ENCODE assay signal across 10 cellular contexts in the genomic region with DNA sequence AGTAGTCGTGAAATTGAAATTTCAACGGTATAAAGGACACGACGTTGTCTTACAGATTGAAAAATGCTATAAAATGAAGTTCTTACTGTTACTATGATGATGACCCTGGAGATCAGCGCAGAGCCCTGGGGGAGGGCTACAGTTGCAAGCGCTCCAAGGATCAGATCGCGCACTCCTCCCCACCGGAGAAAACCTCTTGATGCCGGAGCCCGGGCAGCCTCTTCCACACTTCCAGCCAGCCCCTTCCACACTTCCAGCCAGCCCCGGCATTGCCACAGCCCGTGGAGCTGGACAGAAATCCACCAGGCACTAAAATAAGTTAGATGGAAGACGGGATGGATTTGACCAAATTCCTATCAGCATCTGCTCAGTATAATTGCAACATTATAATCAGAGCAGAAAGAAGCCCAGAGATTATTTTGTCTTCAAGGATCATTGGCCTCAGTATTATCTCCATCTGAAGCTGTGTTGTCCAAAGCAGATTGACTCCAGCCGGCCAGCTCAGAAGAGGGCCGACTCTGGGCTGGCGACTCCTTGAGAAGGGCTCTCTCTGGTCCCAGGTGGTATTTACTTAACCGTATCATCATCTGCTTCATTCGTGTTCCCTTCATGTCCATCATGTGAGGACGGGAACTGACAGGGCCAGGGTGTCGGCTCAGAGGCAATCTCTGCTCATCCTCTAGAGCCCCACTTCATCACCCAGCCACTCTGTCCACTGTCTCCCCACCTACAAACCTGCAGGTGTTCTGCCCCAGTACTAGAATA. TPM values are rescaled to one million over a fixed set of nuclear protein-coding genes. Genes with fewer than 3 reads are reported as not detected.
DNase-seq lines count a peak whose midpoint lies in the region; ATAC-seq, FAIRE-seq and TF ChIP-seq lines count a peak whose summit lies in the region.
"Had no signal": no experiment of that assay in that cellular context is flagged by ENCODE, and none has a peak within 500 bp of the region (broad histone marks: within the 10 kb centered on the region; RNA-seq: fewer than 3 reads in every experiment).

No MANE protein-coding gene starts in this region.

- no peaks in the 10 kb centered on the region for H3K36me3 Mint-ChIP-seq in activated T-cell treated with anti-CD3 and anti-CD28 coated beads, Interleukin-2, amount 50 U/mL, for 24 hours (ENCODE audit: low read depth)
- H3K36me3 Mint-ChIP-seq in activated naive CD8-positive, alpha-beta T cell treated with anti-CD3 and anti-CD28 coated beads for 36 hours: no peaks in the 10 kb centered on the region

- H3K4me1 ChIP-seq in keratinocyte (ENCODE audit: control insufficient read depth, extremely low read depth, insufficient read depth, low read length): peaks cover 39% of the 10 kb centered on the region

- peak overlapping the region; percentile 88 for H3K9ac ChIP-seq in keratinocyte (ENCODE audit: control insufficient read depth, extremely low read depth, insufficient read depth, low read length)

- H3K27me3 ChIP-seq in keratinocyte (ENCODE audit: control insufficient read depth, extremely low read depth, insufficient read depth, low read length): no peaks in the 10 kb centered on the region

- no peaks in the 10 kb centered on the region for H3K9me3 ChIP-seq in keratinocyte (ENCODE audit: control insufficient read depth, low read depth, low read length)

- no peaks in the 10 kb centered on the region for H3K9me1 ChIP-seq in keratinocyte (ENCODE audit: control insufficient read depth, extremely low read depth, insufficient read depth, low read length)

- H2AFZ ChIP-seq in keratinocyte (ENCODE audit: control insufficient read depth, low read length): peak overlapping the region; percentile 96

- TF ChIP-seq CTCF in keratinocyte (optimal IDR thresholded peaks at IDR 0.05 in 1 of 3, IDR thresholded peaks at IDR 0.05 in 1 of 3, conservative IDR thresholded peaks at IDR 0.05 in 1 of 3; ENCODE audit: extremely low read depth in 1 of 3, insufficient read depth in 2 of 3, low read length in 3 of 3): no peak

- dilution Hi-C loops in keratinocyte (cut with MboI; ENCODE audit: extremely low pct_ligation_motif_present, low sequenced_read_pairs): no loop called here

- H3K27ac Mint-ChIP-seq in activated T-cell treated with anti-CD3 and anti-CD28 coated beads, Interleukin-2, amount 50 U/mL, for 24 hours: no peak overlapping the region
- no peak overlapping the region for H3K27ac Mint-ChIP-seq in activated naive CD8-positive, alpha-beta T cell treated with anti-CD3 and anti-CD28 coated beads for 36 hours

- H3K27ac ChIP-seq in keratinocyte (ENCODE audit: control insufficient read depth, insufficient read depth, low read length) (no peak overlapping the region), temporal lobe (ENCODE audit: low read depth, low read length) (peak overlapping the region; percentile 86)

- H3K4me1 Mint-ChIP-seq in activated T-cell treated with anti-CD3 and anti-CD28 coated beads, Interleukin-2, amount 50 U/mL, for 24 hours (ENCODE audit: low read depth): peaks cover 14% of the 10 kb centered on the region
- H3K4me1 Mint-ChIP-seq in activated naive CD8-positive, alpha-beta T cell treated with anti-CD3 and anti-CD28 coated beads for 36 hours: peaks cover 13% of the 10 kb centered on the region

- peak overlapping the region; percentile 99 for H3K4me2 ChIP-seq in keratinocyte (ENCODE audit: control insufficient read depth, extremely low read depth, insufficient read depth, low read depth, low read length)

- H3K36me3 ChIP-seq in keratinocyte (ENCODE audit: control insufficient read depth in 2 of 2, extremely low read depth in 1 of 2, insufficient read depth in 2 of 2, low read length in 2 of 2): peaks cover 0 to 3% of the 10 kb centered on the region in 2 experiments

- peaks cover 49% of the 10 kb centered on the region for H3K27me3 Mint-ChIP-seq in activated T-cell treated with anti-CD3 and anti-CD28 coated beads, Interleukin-2, amount 50 U/mL, for 24 hours
- H3K27me3 Mint-ChIP-seq in activated naive CD8-positive, alpha-beta T cell treated with anti-CD3 and anti-CD28 coated beads for 36 hours: peaks cover 60% of the 10 kb centered on the region

- H3K4me3 Mint-ChIP-seq in activated T-cell treated with anti-CD3 and anti-CD28 coated beads, Interleukin-2, amount 50 U/mL, for 24 hours: peak overlapping the region; percentile 70
- H3K4me3 Mint-ChIP-seq in activated naive CD8-positive, alpha-beta T cell treated with anti-CD3 and anti-CD28 coated beads for 36 hours: peak overlapping the region; percentile 76

- peak overlapping the region; percentile 71 to 92 (median 74) for H3K4me3 ChIP-seq in keratinocyte (ENCODE audit: control insufficient read depth in 2 of 3, extremely low read depth in 1 of 3, insufficient read depth in 2 of 3, low read depth in 1 of 3, low read length in 3 of 3)

- no peak for DNase-seq in activated T-cell treated with anti-CD3 and anti-CD28 coated beads, Interleukin-2, amount 50 U/mL, for 24 hours
- no peak for DNase-seq in activated T-cell treated with anti-CD3 and anti-CD28 coated beads, Interleukin-2, amount 50 U/mL, for 1 hour
- no peak for DNase-seq in activated naive CD8-positive, alpha-beta T cell treated with anti-CD3 and anti-CD28 coated beads for 36 hours
- no peak for DNase-seq in keratinocyte (ENCODE audit: low read depth, low spot score)
- DNase-seq in EL: no peak
- DNase-seq in stimulated activated CD4-positive, alpha-beta T cell treated with anti-CD3 and anti-CD28 coated beads, Interleukin-4, amount 100 ng/mL, for 24 hours: no peak
- DNase-seq: DMS153 had no signal

- H3K79me2 ChIP-seq in keratinocyte (ENCODE audit: control insufficient read depth, insufficient read depth, low read length): peaks cover 34% of the 10 kb centered on the region

- H3K9me3 Mint-ChIP-seq in activated T-cell treated with anti-CD3 and anti-CD28 coated beads, Interleukin-2, amount 50 U/mL, for 24 hours: no peaks in the 10 kb centered on the region
- no peaks in the 10 kb centered on the region for H3K9me3 Mint-ChIP-seq in activated naive CD8-positive, alpha-beta T cell treated with anti-CD3 and anti-CD28 coated beads for 36 hours

- no peak for FAIRE-seq in keratinocyte (lab: Jason Lieb, UNC)
- FAIRE-seq: islet of Langerhans had no signal

- no peak for ATAC-seq in GM21717 (IDR thresholded peaks at IDR 0.05; ENCODE audit: unreplicated experiment)

- no peaks in the 10 kb centered on the region for H4K20me1 ChIP-seq in keratinocyte (ENCODE audit: control insufficient read depth, extremely low read depth, insufficient read depth, low read length)

RNA-seq across cellular contexts. Expression of a gene that starts 0.8 kb away (rescaled TPM):
- total RNA-seq in activated naive CD8-positive, alpha-beta T cell treated with anti-CD3 and anti-CD28 coated beads for 36 hours: 10 to 100 TPM; 36.6 to 41.3 TPM
- polyA plus RNA-seq in keratinocyte: 22.5 to 50.2 TPM (median 27.9 TPM) in 3 replicates
- 17.8 TPM for polyA plus RNA-seq in keratinocyte (2011; ENCODE audit: low read depth)
- polyA plus RNA-seq in keratinocyte (2011; cell fraction: cytosol; rRNA removed): 21.5 and 22.1 TPM in 2 replicates
- 128 and 137 TPM in 2 replicates for polyA plus RNA-seq in keratinocyte (2011; cell fraction: nucleus; rRNA removed)
- polyA plus RNA-seq in keratinocyte (2012; ENCODE audit: low replicate concordance): 12.1 and 50.2 TPM in 2 replicates
- polyA minus RNA-seq in keratinocyte: 35.6 to 129 TPM (median 77.2 TPM) in 3 replicates
- 19.6 TPM for polyA minus RNA-seq in keratinocyte (2011; cell fraction: cytosol; rRNA and poly(A)+ RNA removed)
- polyA minus RNA-seq in keratinocyte (2011; cell fraction: nucleus; rRNA and poly(A)+ RNA removed): 57.6 and 129 TPM in 2 replicates
- 56.5 TPM for total RNA-seq in temporal lobe

RNA-seq across cellular contexts. Expression of a gene that starts 52.7 kb away (rescaled TPM):
- total RNA-seq in activated naive CD8-positive, alpha-beta T cell treated with anti-CD3 and anti-CD28 coated beads for 36 hours: 10 to 100 TPM; 65.5 to 67.2 TPM
- polyA plus RNA-seq in keratinocyte: 20.8 to 25.7 TPM (median 23.0 TPM) in 3 replicates
- 1.5 TPM for polyA plus RNA-seq in keratinocyte (2011; ENCODE audit: low read depth)
- 23.0 and 25.0 TPM in 2 replicates for polyA plus RNA-seq in keratinocyte (2011; cell fraction: cytosol; rRNA removed)
- 27.1 and 31.4 TPM in 2 replicates for polyA plus RNA-seq in keratinocyte (2011; cell fraction: nucleus; rRNA removed)
- 9.4 and 31.3 TPM in 2 replicates for polyA plus RNA-seq in keratinocyte (2012; ENCODE audit: low replicate concordance)
- 36.8 to 71.0 TPM (median 38.8 TPM) in 3 replicates for polyA minus RNA-seq in keratinocyte
- polyA minus RNA-seq in keratinocyte (2011; cell fraction: cytosol; rRNA and poly(A)+ RNA removed): 22.3 TPM
- 13.1 and 20.6 TPM in 2 replicates for polyA minus RNA-seq in keratinocyte (2011; cell fraction: nucleus; rRNA and poly(A)+ RNA removed)
- 14.8 TPM for total RNA-seq in temporal lobe
